15 cellular contexts compared by ENCODE assay signal in genomic region chr1:218401896-218402770, GRCh38. TPM values are rescaled to one million over a fixed set of nuclear protein-coding genes. Genes with fewer than 3 reads are reported as not detected.
DNase-seq lines count a peak whose midpoint lies in the region; ATAC-seq and TF ChIP-seq lines count a peak whose summit lies in the region.
"Had no signal": no experiment of that assay in that cellular context is flagged by ENCODE, and none has a peak within 500 bp of the region (broad histone marks: within the 10 kb centered on the region; RNA-seq: fewer than 3 reads in every experiment).

No MANE protein-coding gene starts in this region.

- peak overlapping the region; percentile 23; the same call in 1 of the 2 replicates for H3K4me2 ChIP-seq in BLaER1
- H3K4me2 ChIP-seq: SK-N-SH had no signal

- H3K27me3 ChIP-seq in BLaER1, result no peaks in the 10 kb centered on the region
- H3K27me3 ChIP-seq: heart right ventricle had no signal

- H3K9me3 ChIP-seq in BLaER1, result no peaks in the 10 kb centered on the region
- H3K9me3 ChIP-seq: heart right ventricle, SK-N-SH had no signal

- no peak overlapping the region for H3K4me3 ChIP-seq in BLaER1
- H3K4me3 ChIP-seq: heart right ventricle had no signal

- no peaks in the 10 kb centered on the region for H4K20me1 ChIP-seq in BLaER1

- H3K4me1 Mint-ChIP-seq in brain, result peaks cover 43% of the 10 kb centered on the region
- peaks cover 0 to 5% of the 10 kb centered on the region in 2 donors for H3K4me1 Mint-ChIP-seq in stimulated activated naive B cell treated with anti-CD40 and anti-IgM and Interleukin-4, amounts not matched to agents 10 μg/mL and 1 μg/mL and 100 μg/mL, for 72 hours
- H3K4me1 Mint-ChIP-seq: activated naive CD4-positive, alpha-beta T cell treated with anti-CD3 and anti-CD28 coated beads, Interleukin-2, amount 50 U/mL, for 24 hours had no signal

- H3K27ac Mint-ChIP-seq in brain, result peak overlapping the region in 4 of 5 experiments; percentile 25 to 91 (median 60)
- no peak overlapping the region for H3K27ac Mint-ChIP-seq in stimulated activated naive B cell treated with anti-CD40 and anti-IgM and Interleukin-4, amounts not matched to agents 10 μg/mL and 1 μg/mL and 100 μg/mL, for 72 hours
- H3K27ac Mint-ChIP-seq: activated naive CD4-positive, alpha-beta T cell treated with anti-CD3 and anti-CD28 coated beads, Interleukin-2, amount 50 U/mL, for 24 hours had no signal

- H3K27ac ChIP-seq in BLaER1, result no peak overlapping the region
- H3K27ac ChIP-seq: heart right ventricle had no signal

- H3K36me3 Mint-ChIP-seq in brain, result peaks cover 15% of the 10 kb centered on the region
- no peaks in the 10 kb centered on the region for H3K36me3 Mint-ChIP-seq in stimulated activated naive B cell treated with anti-CD40 and anti-IgM and Interleukin-4, amounts not matched to agents 10 μg/mL and 1 μg/mL and 100 μg/mL, for 72 hours
- H3K36me3 Mint-ChIP-seq: activated naive CD4-positive, alpha-beta T cell treated with anti-CD3 and anti-CD28 coated beads, Interleukin-2, amount 50 U/mL, for 24 hours had no signal

- H3K4me1 ChIP-seq in BLaER1, result peaks cover 13% of the 10 kb centered on the region

- DNase-seq in NCI-H146 (lab: John Stamatoyannopoulos, UW) (peak; percentile 65), myocyte (ENCODE audit: low read depth) (peak; percentile 49), middle frontal gyrus (ENCODE audit: extremely low spot score, low spot score) (no peak)
- no peak for DNase-seq in stimulated activated naive B cell treated with anti-CD40 and anti-IgM and Interleukin-4, amounts not matched to agents 10 μg/mL and 1 μg/mL and 100 μg/mL, for 72 hours
- DNase-seq: central memory CD4-positive, alpha-beta T cell; heart right ventricle; left cardiac atrium; NCI-H1048; SK-N-SH; stimulated activated CD4-positive, alpha-beta T cell treated with anti-CD3 and anti-CD28 coated beads, Interleukin-12 subunit alpha, Interleukin-12 subunit beta, amount 100 ng/mL, for 4 hours had no signal

- TF ChIP-seq CTCF in brain (conservative IDR thresholded peaks at IDR 0.05), result no peak

- H3K27me3 Mint-ChIP-seq in brain, result no peaks in the 10 kb centered on the region
- H3K27me3 Mint-ChIP-seq in stimulated activated naive B cell treated with anti-CD40 and anti-IgM and Interleukin-4, amounts not matched to agents 10 μg/mL and 1 μg/mL and 100 μg/mL, for 72 hours, result no peaks in the 10 kb centered on the region

- no peaks in the 10 kb centered on the region for H3K36me3 ChIP-seq in BLaER1

- H3K4me3 Mint-ChIP-seq in brain, result no peak overlapping the region
- no peak overlapping the region for H3K4me3 Mint-ChIP-seq in stimulated activated naive B cell treated with anti-CD40 and anti-IgM and Interleukin-4, amounts not matched to agents 10 μg/mL and 1 μg/mL and 100 μg/mL, for 72 hours
- H3K4me3 Mint-ChIP-seq: activated naive CD4-positive, alpha-beta T cell treated with anti-CD3 and anti-CD28 coated beads, Interleukin-2, amount 50 U/mL, for 24 hours had no signal

- ATAC-seq in GM21723 (IDR thresholded peaks at IDR 0.05; ENCODE audit: unreplicated experiment) (no peak), HG02571 (IDR thresholded peaks at IDR 0.05; ENCODE audit: unreplicated experiment) (no peak)
- no peak for ATAC-seq in stimulated activated naive B cell treated with anti-CD40 and anti-IgM and Interleukin-4, amounts not matched to agents 10 μg/mL and 1 μg/mL and 100 μg/mL, for 72 hours (replicated peaks)
- ATAC-seq: left cardiac atrium had no signal

- peaks cover 0 to 2% (median 0%) of the 10 kb centered on the region in 5 experiments for H3K9me3 Mint-ChIP-seq in brain
- H3K9me3 Mint-ChIP-seq in stimulated activated naive B cell treated with anti-CD40 and anti-IgM and Interleukin-4, amounts not matched to agents 10 μg/mL and 1 μg/mL and 100 μg/mL, for 72 hours, result no peaks in the 10 kb centered on the region
- H3K9me3 Mint-ChIP-seq: activated naive CD4-positive, alpha-beta T cell treated with anti-CD3 and anti-CD28 coated beads, Interleukin-2, amount 50 U/mL, for 24 hours had no signal

- no peak overlapping the region for H3K9ac ChIP-seq in BLaER1
- H3K9ac ChIP-seq: SK-N-SH had no signal

RNA-seq across cellular contexts. Expression of gene TGFB2, which starts 57.0 kb away (rescaled TPM):
- polyA plus RNA-seq in brain (ENCODE audit: insufficient read depth, low read depth, low replicate concordance), result 7.8 TPM
- total RNA-seq in myocyte, result 18.4 and 20.8 TPM in 2 replicates
- polyA plus RNA-seq in myocyte (2012), result 51.5 TPM

Comparison
In these comparisons a context has a peak if more than half of its experiments do, and no peak if none do; other contexts are left out.
1. DNase-seq: peak in NCI-H146 (single experiment) and myocyte (single experiment); none in stimulated activated naive B cell treated with anti-CD40 and anti-IgM and Interleukin-4, amounts not matched to agents 10 μg/mL and 1 μg/mL and 100 μg/mL, for 72 hours (single experiment) and middle frontal gyrus (single experiment).